Comparison of ENCODE assay signal across 12 cellular contexts in the genomic region with DNA sequence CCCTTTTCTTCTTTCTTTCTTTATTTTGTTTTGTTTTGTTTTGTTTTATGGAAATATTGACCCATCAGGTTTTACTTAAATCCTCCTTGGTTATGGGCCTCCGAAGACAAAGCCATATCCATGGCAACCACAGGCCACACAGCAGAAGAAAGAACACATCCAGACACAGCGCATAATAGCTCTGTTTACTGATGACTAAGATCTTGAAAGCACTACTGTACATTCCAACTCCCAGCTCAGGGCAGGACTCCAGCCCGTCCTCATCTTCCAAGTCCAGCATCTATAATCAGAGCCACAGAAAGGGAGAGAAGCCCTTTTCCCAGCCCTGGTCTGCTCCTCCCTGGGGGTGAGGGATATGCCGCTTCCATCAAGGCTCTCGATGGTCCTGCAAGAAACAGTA.
DNase-seq lines count a peak whose midpoint lies in the region; ATAC-seq, FAIRE-seq and TF ChIP-seq lines count a peak whose summit lies in the region.
"Had no signal": no experiment of that assay in that cellular context is flagged by ENCODE, and none has a peak within 500 bp of the region (broad histone marks: within the 10 kb centered on the region; RNA-seq: fewer than 3 reads in every experiment).

No MANE protein-coding gene starts in this region.

- H3K9ac ChIP-seq in endothelial cell of umbilical vein (replicated peaks; ENCODE audit: extremely low read depth, insufficient read depth, low read length) (no peak overlapping the region), muscle layer of colon (ENCODE audit: low read length) (no peak overlapping the region)

- H3K4me1 ChIP-seq in endothelial cell of umbilical vein (ENCODE audit: control insufficient read depth, extremely low read depth, insufficient read depth, low read length) (no peaks in the 10 kb centered on the region), muscle layer of colon (ENCODE audit: insufficient read depth, low read length) (peaks cover 44% of the 10 kb centered on the region)
- H3K4me1 ChIP-seq: right lobe of liver had no signal

- TF ChIP-seq POLR2A in endothelial cell of umbilical vein (IDR thresholded peaks at IDR 0.05; ENCODE audit: low read depth, low read length), result no peak

- dilution Hi-C loops in endothelial cell of umbilical vein (cut with MboI; ENCODE audit: extremely low pct_ligation_motif_present, low sequenced_read_pairs), result no loop called here

- no peaks in the 10 kb centered on the region for H3K79me2 ChIP-seq in endothelial cell of umbilical vein (ENCODE audit: control insufficient read depth, insufficient read depth, low read length)

- CTCF ChIA-PET in endothelial cell of umbilical vein (lab: Charles Lee), result interaction anchor here (0.6 to 2.7 kb wide), 4 partner anchors 10 to 421 kb away, joined by 3 to 8 read pairs (median 4); no protein-coding TSS in a partner anchor

- intact Hi-C loops in endothelial cell of umbilical vein (cut with micrococcal nuclease), result no loop called here

- H3K27ac ChIP-seq in endothelial cell of umbilical vein (ENCODE audit: insufficient read depth, low read depth, low read length) (no peak overlapping the region), muscle layer of colon (ENCODE audit: low read depth, low read length) (peak overlapping the region; percentile 89)
- H3K27ac ChIP-seq: right lobe of liver had no signal

- no peak overlapping the region for H3K4me3 ChIP-seq in endothelial cell of umbilical vein (replicated peaks in 1 of 3; ENCODE audit: insufficient read depth in 1 of 3, low read depth in 1 of 3, low read length in 3 of 3)
- peak overlapping the region in 1 of 2 donors; percentile 7 for H3K4me3 ChIP-seq in muscle layer of colon (ENCODE audit: low read depth in 1 of 2, low read length in 2 of 2)
- H3K4me3 ChIP-seq: right lobe of liver had no signal

- DNase-seq in A172 (ENCODE audit: low spot score), result peak; percentile 57
- DNase-seq in MV-4-11 (lab: John Stamatoyannopoulos, UW), result peak; percentile 12
- DNase-seq in endothelial cell of umbilical vein (ENCODE audit: low read depth, low spot score), result peak; percentile 65
- DNase-seq in DMS 273 (lab: John Stamatoyannopoulos, UW; ENCODE audit: unreplicated experiment), result no peak
- DNase-seq in NCI-H1105 treated with DMSO at 0.1 percent for 48 hours (lab: John Stamatoyannopoulos, UW), result no peak
- no peak for DNase-seq in stimulated activated CD4-positive, alpha-beta T cell treated with anti-CD3 and anti-CD28 coated beads, Interleukin-15, amount 100 ng/mL, for 24 hours
- DNase-seq: NCI-H526 treated with DMSO at 0.1 percent for 48 hours, right lobe of liver had no signal

- peak overlapping the region; percentile 1 for H2AFZ ChIP-seq in endothelial cell of umbilical vein (ENCODE audit: low read depth, low read length)

- no peak for TF ChIP-seq CTCF in endothelial cell of umbilical vein (IDR thresholded peaks at IDR 0.05; ENCODE audit: extremely low read depth in 1 of 2, insufficient read depth in 1 of 2, low read depth in 1 of 2, low read length in 2 of 2)

- no peak for ATAC-seq in HG03432 (IDR thresholded peaks at IDR 0.05; ENCODE audit: unreplicated experiment)
- ATAC-seq: activated T-helper 17 cell treated with anti-CD3 and anti-CD28 coated beads, Interleukin-2, amount 50 U/mL, for 72 hours had no signal

- H3K9me1 ChIP-seq in endothelial cell of umbilical vein (replicated peaks; ENCODE audit: control insufficient read depth, extremely low read depth, insufficient read depth, low read length), result no peaks in the 10 kb centered on the region

- FAIRE-seq in endothelial cell of umbilical vein (lab: Jason Lieb, UNC), result peak; percentile 69
- FAIRE-seq: H1 had no signal

- no peaks in the 10 kb centered on the region for H4K20me1 ChIP-seq in endothelial cell of umbilical vein (replicated peaks; ENCODE audit: control insufficient read depth, extremely low read depth, insufficient read depth, low read length)

- H3K9me3 ChIP-seq in endothelial cell of umbilical vein (replicated peaks; ENCODE audit: control insufficient read depth, insufficient read depth, low read length), result no peaks in the 10 kb centered on the region
- H3K9me3 ChIP-seq in muscle layer of colon (ENCODE audit: low read length), result no peaks in the 10 kb centered on the region
- H3K9me3 ChIP-seq: right lobe of liver had no signal

- POLR2A ChIA-PET in endothelial cell of umbilical vein (lab: Charles Lee), result no interaction called here

- no TSS peak for BruUV-seq in endothelial cell of umbilical vein (replicated peaks; lab: Mats Ljungman, UMichigan)

- H3K36me3 ChIP-seq in endothelial cell of umbilical vein (ENCODE audit: control insufficient read depth in 2 of 2, extremely low read depth in 1 of 2, insufficient read depth in 2 of 2, low read length in 2 of 2) (no peaks in the 10 kb centered on the region), muscle layer of colon (ENCODE audit: insufficient read depth, low read length) (no peaks in the 10 kb centered on the region)
- H3K36me3 ChIP-seq: right lobe of liver had no signal

- H3K27me3 ChIP-seq in endothelial cell of umbilical vein (ENCODE audit: control insufficient read depth in 2 of 2, insufficient read depth in 2 of 2, low read length in 2 of 2) (no peaks in the 10 kb centered on the region), muscle layer of colon (ENCODE audit: control insufficient read depth in 1 of 2, insufficient read depth in 2 of 2, low read length in 2 of 2) (no peaks in the 10 kb centered on the region)
- H3K27me3 ChIP-seq: right lobe of liver had no signal

- H3K4me2 ChIP-seq in endothelial cell of umbilical vein (ENCODE audit: insufficient read depth, low read length), result no peak overlapping the region

TF ChIP-seq in endothelial cell of umbilical vein, 7 proteins besides CTCF, POLR2A, EP300 and RAD21:
- TF ChIP-seq MYC (IDR thresholded peaks at IDR 0.05; ENCODE audit: low read depth, low read length) (no peak), POLR2AphosphoS5 (IDR thresholded peaks at IDR 0.05; ENCODE audit: insufficient read depth, low read depth, low read length) (no peak), JUN (IDR thresholded peaks at IDR 0.05; ENCODE audit: borderline replicate concordance, insufficient read depth, insufficient read length, low read depth) (no peak), GATA2 (IDR thresholded peaks at IDR 0.05; ENCODE audit: insufficient read depth, insufficient read length, low read depth, low read length) (no peak), EZH2 (IDR thresholded peaks at IDR 0.05; ENCODE audit: borderline replicate concordance, low read depth, low read length, severe bottlenecking) (no peak), FOS (IDR thresholded peaks at IDR 0.05; ENCODE audit: borderline replicate concordance, insufficient read depth, low read length) (no peak)
- TF ChIP-seq, protein P1, sequence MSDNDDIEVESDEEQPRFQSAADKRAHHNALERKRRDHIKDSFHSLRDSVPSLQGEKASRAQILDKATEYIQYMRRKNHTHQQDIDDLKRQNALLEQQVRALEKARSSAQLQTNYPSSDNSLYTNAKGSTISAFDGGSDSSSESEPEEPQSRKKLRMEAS (IDR thresholded peaks at IDR 0.05; ENCODE audit: insufficient read depth, insufficient read length), result no peak

Comparison
In these comparisons a context has a peak if more than half of its experiments do, and no peak if none do; other contexts are left out.
1. DNase-seq: peak in A172 (single experiment), MV-4-11 (single experiment) and endothelial cell of umbilical vein (single experiment); none in DMS 273 (single experiment), NCI-H1105 treated with DMSO at 0.1 percent for 48 hours (single experiment) and stimulated activated CD4-positive, alpha-beta T cell treated with anti-CD3 and anti-CD28 coated beads, Interleukin-15, amount 100 ng/mL, for 24 hours (single experiment).